11 cellular contexts compared by ENCODE assay signal in genomic region chr7:8290645-8291308, GRCh38. TPM values are rescaled to one million over a fixed set of nuclear protein-coding genes. Genes with fewer than 3 reads are reported as not detected.
DNase-seq lines count a peak whose midpoint lies in the region; ATAC-seq, FAIRE-seq and TF ChIP-seq lines count a peak whose summit lies in the region.
"Had no signal": no experiment of that assay in that cellular context is flagged by ENCODE, and none has a peak within 500 bp of the region (broad histone marks: within the 10 kb centered on the region; RNA-seq: fewer than 3 reads in every experiment).

No MANE protein-coding gene starts in this region.

- H3K27me3 ChIP-seq in GM23338 (ENCODE audit: insufficient read depth) (no peaks in the 10 kb centered on the region), pancreas (no peaks in the 10 kb centered on the region)

- peaks cover 2% of the 10 kb centered on the region for H3K27me3 Mint-ChIP-seq in GM23338 (ENCODE audit: insufficient read depth, low read depth, poor library complexity)
- H3K27me3 Mint-ChIP-seq in T-helper 17 cell: peaks cover 59% of the 10 kb centered on the region

- H3K4me2 ChIP-seq in GM23338: no peak overlapping the region

- H3K4me1 Mint-ChIP-seq in GM23338: peaks cover 57% of the 10 kb centered on the region
- peaks cover under 1% of the 10 kb centered on the region for H3K4me1 Mint-ChIP-seq in T-helper 17 cell
- H3K4me1 Mint-ChIP-seq: activated T-helper 17 cell treated with anti-CD3 and anti-CD28 coated beads, Interleukin-2, amount 50 U/mL, for 72 hours had no signal

- H3K9me3 ChIP-seq in SK-N-MC (ENCODE audit: low read depth, low read length): no peaks in the 10 kb centered on the region
- no peaks in the 10 kb centered on the region for H3K9me3 ChIP-seq in pancreas
- no peaks in the 10 kb centered on the region for H3K9me3 ChIP-seq in T-helper 17 cell (ENCODE audit: control insufficient read depth, low read length, poor library complexity, severe bottlenecking)

- no peaks in the 10 kb centered on the region for H4K20me1 ChIP-seq in GM23338 (replicated peaks; ENCODE audit: insufficient read depth)

- H3K4me1 ChIP-seq in GM23338 (ENCODE audit: insufficient read depth) (peaks cover 33% of the 10 kb centered on the region), pancreas (peaks cover 13 to 40% (median 25%) of the 10 kb centered on the region in 3 donors)

- H3K9me3 Mint-ChIP-seq in GM23338: no peaks in the 10 kb centered on the region
- H3K9me3 Mint-ChIP-seq: activated T-helper 17 cell treated with anti-CD3 and anti-CD28 coated beads, Interleukin-2, amount 50 U/mL, for 72 hours; natural killer cell treated with Interleukin-12 subunit alpha and Interleukin-12 subunit beta and Interleukin-15 and Interleukin-18, amount 100 ng/mL, for 72 hours had no signal

- H3F3A ChIP-seq in GM23338 (replicated peaks; ENCODE audit: low read depth): no peaks in the 10 kb centered on the region

- 7 to 12% methylated on average over 3 of the region's 3 CpGs for WGBS in pancreas, 2 donors

- H3K27ac Mint-ChIP-seq in GM23338: no peak overlapping the region
- H3K27ac Mint-ChIP-seq in T-helper 17 cell: no peak overlapping the region
- H3K27ac Mint-ChIP-seq: activated T-helper 17 cell treated with anti-CD3 and anti-CD28 coated beads, Interleukin-2, amount 50 U/mL, for 72 hours; natural killer cell treated with Interleukin-12 subunit alpha and Interleukin-12 subunit beta and Interleukin-15 and Interleukin-18, amount 100 ng/mL, for 72 hours had no signal

- no peak overlapping the region for H3K27ac ChIP-seq in GM23338 (ENCODE audit: low read depth)
- H3K27ac ChIP-seq in SK-N-MC: no peak overlapping the region
- peak overlapping the region in 2 of 4 donors; percentile 43 to 65 for H3K27ac ChIP-seq in pancreas

- no peak for FAIRE-seq in pancreas (lab: Jason Lieb, UNC)

- no peak overlapping the region for H2AFZ ChIP-seq in GM23338

- TF ChIP-seq CTCF in GM23338 (conservative IDR thresholded peaks at IDR 0.05; ENCODE audit: low read depth in 2 of 2) (no peak), pancreas (IDR thresholded peaks at IDR 0.05) (no peak)

- H3K79me2 ChIP-seq in GM23338 (replicated peaks; ENCODE audit: insufficient read depth): no peaks in the 10 kb centered on the region

- no peaks in the 10 kb centered on the region for H3K36me3 Mint-ChIP-seq in GM23338 (ENCODE audit: low read depth)
- H3K36me3 Mint-ChIP-seq in T-helper 17 cell (ENCODE audit: low read depth): no peaks in the 10 kb centered on the region
- H3K36me3 Mint-ChIP-seq: natural killer cell treated with Interleukin-12 subunit alpha and Interleukin-12 subunit beta and Interleukin-15 and Interleukin-18, amount 100 ng/mL, for 72 hours had no signal

- ATAC-seq in GM23338: no peak; the same call in 2 of the 3 replicates
- ATAC-seq in pancreas: peak; percentile 95 to 97 (median 95)
- no peak for ATAC-seq in HG03039 (IDR thresholded peaks at IDR 0.05; ENCODE audit: unreplicated experiment)
- ATAC-seq in HG02981 (IDR thresholded peaks at IDR 0.05; ENCODE audit: unreplicated experiment): no peak
- no peak for ATAC-seq in T-helper 17 cell
- ATAC-seq in GM18870 (IDR thresholded peaks at IDR 0.05; ENCODE audit: unreplicated experiment): no peak
- ATAC-seq: activated T-helper 17 cell treated with anti-CD3 and anti-CD28 coated beads, Interleukin-2, amount 50 U/mL, for 72 hours; natural killer cell treated with Interleukin-12 subunit alpha and Interleukin-12 subunit beta and Interleukin-15 and Interleukin-18, amount 100 ng/mL, for 72 hours had no signal

- H3K4me3 ChIP-seq in GM23338: no peak overlapping the region
- peak overlapping the region; percentile 20; the same call in 1 of the 2 replicates for H3K4me3 ChIP-seq in SK-N-MC
- H3K4me3 ChIP-seq in pancreas: no peak overlapping the region

- H3K9ac ChIP-seq in SK-N-MC (ENCODE audit: insufficient read length): no peak overlapping the region

- H3K36me3 ChIP-seq in GM23338 (ENCODE audit: insufficient read depth): no peaks in the 10 kb centered on the region
- no peaks in the 10 kb centered on the region for H3K36me3 ChIP-seq in SK-N-MC (ENCODE audit: insufficient read depth, low read length)
- no peaks in the 10 kb centered on the region for H3K36me3 ChIP-seq in pancreas

- intact Hi-C loops in pancreas (cut with DNase I): no loop called here

- peaks cover 3% of the 10 kb centered on the region; the same call in 1 of the 2 replicates for H3K9me2 ChIP-seq in GM23338 (ENCODE audit: insufficient read depth)

- H3K4me3 Mint-ChIP-seq in GM23338: no peak overlapping the region
- H3K4me3 Mint-ChIP-seq in T-helper 17 cell: no peak overlapping the region
- H3K4me3 Mint-ChIP-seq: activated T-helper 17 cell treated with anti-CD3 and anti-CD28 coated beads, Interleukin-2, amount 50 U/mL, for 72 hours; natural killer cell treated with Interleukin-12 subunit alpha and Interleukin-12 subunit beta and Interleukin-15 and Interleukin-18, amount 100 ng/mL, for 72 hours had no signal

- peak; percentile 18 for DNase-seq in GM23338 (ENCODE audit: low spot score)
- DNase-seq in NCI-H2029 treated with DMSO at 0.1 percent for 48 hours (lab: John Stamatoyannopoulos, UW): peak; percentile 85
- DNase-seq in SK-N-MC (ENCODE audit: low read depth, low spot score): peak; percentile 74
- DNase-seq in pancreas: peak in 3 of 6 donors; percentile 50 to 73 (median 57)
- DNase-seq in T-helper 17 cell: no peak
- DNase-seq: caudate nucleus had no signal

TF ChIP-seq in GM23338, 12 proteins besides CTCF, POLR2A, EP300 and RAD21:
- TF ChIP-seq EZH2phosphoT487 (IDR thresholded peaks at IDR 0.05; ENCODE audit: unreplicated experiment) (no peak), ZNF114 (CRISPR knock-in tag; IDR thresholded peaks at IDR 0.05) (no peak), ETS1 (IDR thresholded peaks at IDR 0.05) (no peak), NANOG (IDR thresholded peaks at IDR 0.05; ENCODE audit: borderline replicate concordance) (no peak), POLR2AphosphoS5 (IDR thresholded peaks at IDR 0.05; ENCODE audit: low read depth) (no peak), REST (IDR thresholded peaks at IDR 0.05; ENCODE audit: unreplicated experiment) (no peak)

RNA-seq across cellular contexts. Expression of gene ICA1, which starts 28.8 kb away (rescaled TPM):
- total RNA-seq in GM23338 (2014; rRNA removed; shearing (Covaris generic)): 37.3 and 45.2 TPM in 2 replicates
- polyA plus RNA-seq in GM23338 (2016; fragmentation: Nextera tagmentation; extraction: Ambion mirVana) (75.4 and 83.7 TPM in 2 replicates), pancreas (10 to 100 TPM; 35.8 to 74.4 TPM)
- total RNA-seq in pancreas (10 to 100 TPM; 34.8 to 57.4 (median 50.4) TPM), T-helper 17 cell (10 to 100 TPM in 1 of 2 donors, 1 to 10 TPM in 1; 4.5 to 12.8 TPM)

Comparison
In these comparisons a context has a peak if more than half of its experiments do, and no peak if none do; other contexts are left out.
1. ATAC-seq: peak in pancreas (4 of 4); none in GM23338 (single experiment), HG03039 (single experiment), HG02981 (single experiment), T-helper 17 cell (single experiment) and GM18870 (single experiment).
2. DNase-seq: peak in GM23338 (single experiment), NCI-H2029 treated with DMSO at 0.1 percent for 48 hours (single experiment) and SK-N-MC (single experiment); none in T-helper 17 cell (0 of 3).